27 cellular contexts compared by ENCODE assay signal in the genomic region with DNA sequence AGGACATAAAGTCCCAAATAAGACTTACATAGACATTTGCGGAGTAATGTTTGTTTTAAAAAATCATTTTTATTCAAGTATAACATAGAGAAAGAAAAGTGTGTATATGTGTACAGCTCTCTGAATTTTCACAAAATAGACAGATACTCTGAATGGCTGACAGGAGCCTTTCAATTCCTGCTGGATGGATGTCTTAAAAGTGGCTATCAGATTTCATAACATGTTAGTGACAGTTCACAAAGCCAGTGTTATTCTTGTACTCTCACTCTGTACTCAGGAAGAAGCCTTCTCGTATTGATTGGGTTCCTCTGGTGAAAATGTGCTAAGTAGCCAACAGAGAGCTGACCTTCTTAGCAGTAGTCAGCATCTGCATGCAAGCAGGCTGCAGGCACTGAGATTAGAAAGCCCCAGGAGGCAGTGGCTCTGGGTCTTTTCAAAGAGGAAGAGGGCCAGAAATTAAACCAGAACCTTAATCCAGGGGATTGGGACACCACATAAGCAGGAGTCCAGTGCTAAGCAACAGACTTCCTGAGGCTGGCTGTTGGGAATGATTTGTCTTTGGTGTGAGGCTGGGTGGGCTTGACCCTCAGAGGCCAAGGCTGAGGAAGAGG. TPM values are rescaled to one million over a fixed set of nuclear protein-coding genes. Genes with fewer than 3 reads are reported as not detected.
DNase-seq lines count a peak whose midpoint lies in the region; ATAC-seq, FAIRE-seq and TF ChIP-seq lines count a peak whose summit lies in the region.
"Had no signal": no experiment of that assay in that cellular context is flagged by ENCODE, and none has a peak within 500 bp of the region (broad histone marks: within the 10 kb centered on the region; RNA-seq: fewer than 3 reads in every experiment).

No MANE protein-coding gene starts in this region.

- H3K4me1 Mint-ChIP-seq in activated CD4-positive, alpha-beta T cell treated with anti-CD3 and anti-CD28 coated beads, Interleukin-2, amount 10 ng/mL, durations not matched to agents 24 days and 14 days: peaks cover 17% of the 10 kb centered on the region
- peaks cover 9% of the 10 kb centered on the region for H3K4me1 Mint-ChIP-seq in astrocyte (ENCODE audit: low read depth, unreplicated experiment)

- DNase-seq in activated CD4-positive, alpha-beta T cell treated with anti-CD3 and anti-CD28 coated beads, Interleukin-2, amount 10 ng/mL, durations not matched to agents 24 days and 14 days: peak; percentile 51
- no peak for DNase-seq in activated CD4-positive, alpha-beta T cell treated with anti-CD3 and anti-CD28 coated beads for 4 hours
- DNase-seq in NCI-H2227 treated with DMSO at 0.1 percent for 48 hours (lab: John Stamatoyannopoulos, UW) (peak; percentile 75), astrocyte (ENCODE audit: low read depth) (no peak), COLO829 (ENCODE audit: low spot score) (no peak)
- DNase-seq in activated T-cell treated with anti-CD3 and anti-CD28 coated beads, Interleukin-2, amount 50 U/mL, for 48 hours: no peak
- DNase-seq: activated CD4-positive, alpha-beta T cell treated with anti-CD3 and anti-CD28 coated beads, Interleukin-2, amount 10 ng/mL, durations not matched to agents 7 days and 5 days; activated CD8-positive, alpha-beta memory T cell treated with anti-CD3 and anti-CD28 coated beads, Interleukin-2, amount 10 ng/mL, durations not matched to agents 7 days and 5 days; activated naive CD4-positive, alpha-beta T cell treated with Interleukin-2 at 50 U/mL for 16 hours; activated T-cell treated with anti-CD3 and anti-CD28 coated beads, Interleukin-2, amount 50 U/mL, for 72 hours; brain microvascular endothelial cell; COR-L47; DMS79; dorsolateral prefrontal cortex; HCEC 1CT; hippocampal formation; NCI-H1930; right cardiac atrium; RPMI8226; stimulated activated CD4-positive, alpha-beta T cell treated with anti-CD3 and anti-CD28 coated beads, Interleukin-2, amount 100 ng/mL, for 24 hours; trophoblast cell had no signal

- H3K9ac ChIP-seq in astrocyte (ENCODE audit: low read length): no peak overlapping the region

- no peaks in the 10 kb centered on the region for H3K9me3 Mint-ChIP-seq in activated CD4-positive, alpha-beta T cell treated with anti-CD3 and anti-CD28 coated beads, Interleukin-2, amount 10 ng/mL, durations not matched to agents 24 days and 14 days
- no peaks in the 10 kb centered on the region for H3K9me3 Mint-ChIP-seq in astrocyte (ENCODE audit: unreplicated experiment)
- H3K9me3 Mint-ChIP-seq: activated CD4-positive, alpha-beta T cell treated with anti-CD3 and anti-CD28 coated beads, Interleukin-2, amount 10 ng/mL, durations not matched to agents 7 days and 5 days; activated T-cell treated with anti-CD3 and anti-CD28 coated beads, Interleukin-2, amount 50 U/mL, for 72 hours; neural crest cell had no signal

- H3K27ac Mint-ChIP-seq in activated CD4-positive, alpha-beta T cell treated with anti-CD3 and anti-CD28 coated beads, Interleukin-2, amount 10 ng/mL, durations not matched to agents 24 days and 14 days: no peak overlapping the region
- peak overlapping the region; percentile 42 for H3K27ac Mint-ChIP-seq in astrocyte (ENCODE audit: unreplicated experiment)
- H3K27ac Mint-ChIP-seq: activated CD4-positive, alpha-beta T cell treated with anti-CD3 and anti-CD28 coated beads, Interleukin-2, amount 10 ng/mL, durations not matched to agents 7 days and 5 days; activated CD8-positive, alpha-beta memory T cell treated with anti-CD3 and anti-CD28 coated beads, Interleukin-2, amount 10 ng/mL, durations not matched to agents 7 days and 5 days; activated T-cell treated with anti-CD3 and anti-CD28 coated beads, Interleukin-2, amount 50 U/mL, for 72 hours had no signal

- no peak overlapping the region for H3K4me2 ChIP-seq in astrocyte (ENCODE audit: low read length)

- ATAC-seq in HG02973 (IDR thresholded peaks at IDR 0.05; ENCODE audit: unreplicated experiment): no peak
- ATAC-seq: activated CD8-positive, alpha-beta memory T cell treated with anti-CD3 and anti-CD28 coated beads, Interleukin-2, amount 10 ng/mL, durations not matched to agents 7 days and 5 days; activated T-cell treated with anti-CD3 and anti-CD28 coated beads, Interleukin-2, amount 50 U/mL, for 72 hours; gastroesophageal sphincter; right cardiac atrium had no signal

- H3K27me3 ChIP-seq in astrocyte (ENCODE audit: insufficient read depth, low read length): no peaks in the 10 kb centered on the region
- H3K27me3 ChIP-seq: brain microvascular endothelial cell had no signal

- H3K27ac ChIP-seq in astrocyte (ENCODE audit: low read depth, low read length): no peak overlapping the region
- H3K27ac ChIP-seq: brain microvascular endothelial cell, dorsolateral prefrontal cortex, gastroesophageal sphincter had no signal

- H2AFZ ChIP-seq in astrocyte (ENCODE audit: low read depth, low read length): no peak overlapping the region

- H4K20me1 ChIP-seq in astrocyte (ENCODE audit: insufficient read depth, low read length): no peaks in the 10 kb centered on the region

- TF ChIP-seq CTCF in astrocyte (IDR thresholded peaks at IDR 0.05; ENCODE audit: insufficient read depth, low read depth, low read length): no peak

- H3K79me2 ChIP-seq in astrocyte (ENCODE audit: insufficient read depth, low read length): no peaks in the 10 kb centered on the region

- no peaks in the 10 kb centered on the region for H3K36me3 ChIP-seq in astrocyte (ENCODE audit: insufficient read depth, low read length)
- H3K36me3 ChIP-seq: brain microvascular endothelial cell, gastroesophageal sphincter had no signal

- H3K9me3 ChIP-seq in astrocyte (ENCODE audit: insufficient read depth, low read depth, low read length): no peaks in the 10 kb centered on the region
- H3K9me3 ChIP-seq: gastroesophageal sphincter had no signal

- FAIRE-seq in astrocyte (lab: Jason Lieb, UNC): no peak
- FAIRE-seq: HTR-8/SVneo had no signal

- no peaks in the 10 kb centered on the region for H3K4me1 ChIP-seq in astrocyte (ENCODE audit: insufficient read depth, low read length)
- H3K4me1 ChIP-seq: gastroesophageal sphincter had no signal

- no peak overlapping the region for H3K4me3 ChIP-seq in astrocyte (ENCODE audit: insufficient read depth, low read depth, low read length)
- H3K4me3 ChIP-seq: dorsolateral prefrontal cortex, gastroesophageal sphincter had no signal

- H3K36me3 Mint-ChIP-seq in activated CD4-positive, alpha-beta T cell treated with anti-CD3 and anti-CD28 coated beads, Interleukin-2, amount 10 ng/mL, durations not matched to agents 24 days and 14 days (ENCODE audit: low read depth): no peaks in the 10 kb centered on the region
- no peaks in the 10 kb centered on the region for H3K36me3 Mint-ChIP-seq in astrocyte (ENCODE audit: low read depth, unreplicated experiment)
- H3K36me3 Mint-ChIP-seq: activated CD8-positive, alpha-beta memory T cell treated with anti-CD3 and anti-CD28 coated beads, Interleukin-2, amount 10 ng/mL, durations not matched to agents 7 days and 5 days had no signal

- H3K4me3 Mint-ChIP-seq in activated CD4-positive, alpha-beta T cell treated with anti-CD3 and anti-CD28 coated beads, Interleukin-2, amount 10 ng/mL, durations not matched to agents 24 days and 14 days: no peak overlapping the region
- no peak overlapping the region for H3K4me3 Mint-ChIP-seq in astrocyte (ENCODE audit: unreplicated experiment)
- H3K4me3 Mint-ChIP-seq: activated CD4-positive, alpha-beta T cell treated with anti-CD3 and anti-CD28 coated beads, Interleukin-2, amount 10 ng/mL, durations not matched to agents 7 days and 5 days; activated CD8-positive, alpha-beta memory T cell treated with anti-CD3 and anti-CD28 coated beads, Interleukin-2, amount 10 ng/mL, durations not matched to agents 7 days and 5 days; activated T-cell treated with anti-CD3 and anti-CD28 coated beads, Interleukin-2, amount 50 U/mL, for 72 hours; neural crest cell had no signal

- peaks cover 6% of the 10 kb centered on the region for H3K27me3 Mint-ChIP-seq in activated CD4-positive, alpha-beta T cell treated with anti-CD3 and anti-CD28 coated beads, Interleukin-2, amount 10 ng/mL, durations not matched to agents 24 days and 14 days
- H3K27me3 Mint-ChIP-seq in astrocyte (ENCODE audit: low read depth, unreplicated experiment): no peaks in the 10 kb centered on the region

- intact Hi-C loops in activated CD4-positive, alpha-beta T cell treated with anti-CD3 and anti-CD28 coated beads, Interleukin-2, amount 10 ng/mL, durations not matched to agents 24 days and 14 days (cut with micrococcal nuclease): no loop called here

RNA-seq across cellular contexts. Expression of a gene that starts 19.7 kb away (rescaled TPM):
- total RNA-seq in activated CD4-positive, alpha-beta T cell treated with anti-CD3 and anti-CD28 coated beads, Interleukin-2, amount 10 ng/mL, durations not matched to agents 24 days and 14 days: not detected in 2 replicates
- not detected in 2 replicates for total RNA-seq in astrocyte
- total RNA-seq: activated CD4-positive, alpha-beta T cell treated with anti-CD3 and anti-CD28 coated beads, Interleukin-2, amount 10 ng/mL, durations not matched to agents 7 days and 5 days; activated CD8-positive, alpha-beta memory T cell treated with anti-CD3 and anti-CD28 coated beads, Interleukin-2, amount 10 ng/mL, durations not matched to agents 7 days and 5 days; activated T-cell treated with anti-CD3 and anti-CD28 coated beads, Interleukin-2, amount 50 U/mL, for 72 hours; cerebellum; gastroesophageal sphincter; neural crest cell; right cardiac atrium; T-helper 1 cell treated with Interleukin-12 subunit alpha and Interleukin-12 subunit beta and Interleukin-4 antibody, amounts not matched to agents 30 ng/mL and 1 ng/mL, for 36 hours had no signal

RNA-seq across cellular contexts. Expression of a gene that starts 57.6 kb away (rescaled TPM):
- total RNA-seq in activated CD4-positive, alpha-beta T cell treated with anti-CD3 and anti-CD28 coated beads, Interleukin-2, amount 10 ng/mL, durations not matched to agents 24 days and 14 days: 0.28 TPM in 1 of 2 replicates, not detected in the other
- total RNA-seq in astrocyte: not detected in 2 replicates
- total RNA-seq: activated CD4-positive, alpha-beta T cell treated with anti-CD3 and anti-CD28 coated beads, Interleukin-2, amount 10 ng/mL, durations not matched to agents 7 days and 5 days; activated CD8-positive, alpha-beta memory T cell treated with anti-CD3 and anti-CD28 coated beads, Interleukin-2, amount 10 ng/mL, durations not matched to agents 7 days and 5 days; cerebellum; dorsolateral prefrontal cortex; gastroesophageal sphincter; neural crest cell; right cardiac atrium; T-helper 1 cell treated with Interleukin-12 subunit alpha and Interleukin-12 subunit beta and Interleukin-4 antibody, amounts not matched to agents 30 ng/mL and 1 ng/mL, for 36 hours had no signal

Comparison
In these comparisons a context has a peak if more than half of its experiments do, and no peak if none do; other contexts are left out.
1. DNase-seq: peak in activated CD4-positive, alpha-beta T cell treated with anti-CD3 and anti-CD28 coated beads, Interleukin-2, amount 10 ng/mL, durations not matched to agents 24 days and 14 days (single experiment) and NCI-H2227 treated with DMSO at 0.1 percent for 48 hours (single experiment); none in activated CD4-positive, alpha-beta T cell treated with anti-CD3 and anti-CD28 coated beads for 4 hours (0 of 2), astrocyte (single experiment), activated T-cell treated with anti-CD3 and anti-CD28 coated beads, Interleukin-2, amount 50 U/mL, for 48 hours (0 of 2) and COLO829 (single experiment).